18 cellular contexts compared by ENCODE assay signal in genomic region chr7:47604496-47604890, GRCh38. TPM values are rescaled to one million over a fixed set of nuclear protein-coding genes. Genes with fewer than 3 reads are reported as not detected.
DNase-seq lines count a peak whose midpoint lies in the region; ATAC-seq and TF ChIP-seq lines count a peak whose summit lies in the region.
"Had no signal": no experiment of that assay in that cellular context is flagged by ENCODE, and none has a peak within 500 bp of the region (broad histone marks: within the 10 kb centered on the region; RNA-seq: fewer than 3 reads in every experiment).

No MANE protein-coding gene starts in this region.

- H3K36me3 ChIP-seq in ascending aorta (no peaks in the 10 kb centered on the region), sigmoid colon (no peaks in the 10 kb centered on the region)
- no peaks in the 10 kb centered on the region for H3K36me3 ChIP-seq in CD8-positive, alpha-beta memory T cell (ENCODE audit: insufficient read depth, low read length)
- H3K36me3 ChIP-seq: ovary, tibial nerve had no signal

- POLR2A ChIA-PET in AG04450 (lab: Yijun Ruan, JAX), result interaction anchor here (1.0 kb wide), 1 partner anchor 159 kb away, joined by 3 read pairs; no protein-coding TSS in a partner anchor
- POLR2A ChIA-PET in CD8-positive, alpha-beta memory T cell (lab: Charles Lee), result no interaction called here

- H3K27ac Mint-ChIP-seq in CD8-positive, alpha-beta memory T cell, result peak overlapping the region in 1 of 8 donors; percentile 38
- H3K27ac Mint-ChIP-seq: activated CD4-positive, alpha-beta T cell treated with anti-CD3 and anti-CD28 coated beads, Interleukin-2, amount 10 ng/mL, durations not matched to agents 24 days and 14 days; activated T-cell treated with anti-CD3 and anti-CD28 coated beads, Interleukin-2, amount 50 U/mL, for 24 hours had no signal

- intact Hi-C loops in ascending aorta (cut with DNase I), result loop anchor here (5.0 kb wide), 2 partner anchors 33 to 88 kb away; no protein-coding TSS in a partner anchor
- intact Hi-C loops in sigmoid colon (cut with DNase I), result no loop called here

- WGBS in sigmoid colon, 2 donors, result 72 to 78% methylated on average over 3 of the region's 3 CpGs

- no peak for TF ChIP-seq EP300 in sigmoid colon (IDR thresholded peaks at IDR 0.05)

- CTCF ChIA-PET in AG04450 (lab: Charles Lee), result interaction anchor here (0.8 kb wide), 1 partner anchor 192 kb away, joined by 5 read pairs; no protein-coding TSS in a partner anchor
- CTCF ChIA-PET in CD8-positive, alpha-beta memory T cell (lab: Charles Lee), result no interaction called here

- TF ChIP-seq CTCF in AG04450 (IDR thresholded peaks at IDR 0.05; ENCODE audit: low read depth, low read length) (no peak), ascending aorta (IDR thresholded peaks at IDR 0.05) (no peak), sigmoid colon (IDR thresholded peaks at IDR 0.05) (no peak)

- H3K27me3 Mint-ChIP-seq in CD8-positive, alpha-beta memory T cell, result peaks cover 0 to 2% of the 10 kb centered on the region in 2 donors
- H3K27me3 Mint-ChIP-seq: activated CD4-positive, alpha-beta T cell treated with anti-CD3 and anti-CD28 coated beads, Interleukin-2, amount 10 ng/mL, durations not matched to agents 24 days and 14 days had no signal

- H3K4me3 Mint-ChIP-seq in CD8-positive, alpha-beta memory T cell, result no peak overlapping the region
- H3K4me3 Mint-ChIP-seq: activated CD4-positive, alpha-beta T cell treated with anti-CD3 and anti-CD28 coated beads, Interleukin-2, amount 10 ng/mL, durations not matched to agents 24 days and 14 days; activated T-cell treated with anti-CD3 and anti-CD28 coated beads, Interleukin-2, amount 50 U/mL, for 24 hours had no signal

- no peak for ATAC-seq in HG02870 (IDR thresholded peaks at IDR 0.05; ENCODE audit: unreplicated experiment)

- peaks cover 0 to 7% (median 6%) of the 10 kb centered on the region in 5 donors for H3K9me3 Mint-ChIP-seq in CD8-positive, alpha-beta memory T cell

- TF ChIP-seq POLR2A in sigmoid colon (IDR thresholded peaks at IDR 0.05), result no peak

- no peaks in the 10 kb centered on the region for H3K36me3 Mint-ChIP-seq in CD8-positive, alpha-beta memory T cell

- H3K4me1 Mint-ChIP-seq in CD8-positive, alpha-beta memory T cell, result no peaks in the 10 kb centered on the region
- H3K4me1 Mint-ChIP-seq: activated CD4-positive, alpha-beta T cell treated with anti-CD3 and anti-CD28 coated beads, Interleukin-2, amount 10 ng/mL, durations not matched to agents 24 days and 14 days had no signal

- H3K4me3 ChIP-seq in AG04450 (ENCODE audit: low read depth, low read length) (no peak overlapping the region), ascending aorta (no peak overlapping the region), sigmoid colon (no peak overlapping the region)
- no peak overlapping the region for H3K4me3 ChIP-seq in CD8-positive, alpha-beta memory T cell (ENCODE audit: low read length)
- H3K4me3 ChIP-seq: ovary, tibial nerve had no signal

- no peaks in the 10 kb centered on the region for H3K27me3 ChIP-seq in AG04450 (ENCODE audit: control insufficient read depth, insufficient read depth, low read length)
- no peaks in the 10 kb centered on the region for H3K27me3 ChIP-seq in ascending aorta
- H3K27me3 ChIP-seq in layer of hippocampus (ENCODE audit: control insufficient read depth, insufficient read depth, low read length), result no peaks in the 10 kb centered on the region
- H3K27me3 ChIP-seq in sigmoid colon, result no peaks in the 10 kb centered on the region
- no peaks in the 10 kb centered on the region for H3K27me3 ChIP-seq in CD8-positive, alpha-beta memory T cell (ENCODE audit: insufficient read depth, low read length, poor library complexity, severe bottlenecking)
- H3K27me3 ChIP-seq: ovary, tibial nerve had no signal

- H3K4me1 ChIP-seq in ascending aorta, result peaks cover 12 to 41% of the 10 kb centered on the region in 2 donors
- peaks cover 0 to 62% (median 42%) of the 10 kb centered on the region in 4 donors for H3K4me1 ChIP-seq in sigmoid colon
- H3K4me1 ChIP-seq in CD8-positive, alpha-beta memory T cell (ENCODE audit: insufficient read depth, low read length), result no peaks in the 10 kb centered on the region

- H3K27ac ChIP-seq in AG04450 (ENCODE audit: low read depth, low read length), result peak overlapping the region; percentile 82
- H3K27ac ChIP-seq in ascending aorta, result peak overlapping the region; percentile 52
- peak overlapping the region; percentile 32 for H3K27ac ChIP-seq in layer of hippocampus (ENCODE audit: low read depth, low read length)
- H3K27ac ChIP-seq in sigmoid colon, result peak overlapping the region; percentile 25 to 63 (median 56)
- H3K27ac ChIP-seq in CD8-positive, alpha-beta memory T cell (ENCODE audit: low read depth, low read length), result no peak overlapping the region
- H3K27ac ChIP-seq: ovary had no signal

- DNase-seq in AG04450 (ENCODE audit: low read depth, low spot score), result no peak
- DNase-seq in ascending aorta (ENCODE audit: low spot score in 2 of 2), result no peak
- DNase-seq in sigmoid colon, result no peak
- DNase-seq in anterior cingulate cortex (lab: John Stamatoyannopoulos, UW), result no peak
- no peak for DNase-seq in OCI-M2 (lab: John Stamatoyannopoulos, UW; ENCODE audit: unreplicated experiment)
- DNase-seq in CD8-positive, alpha-beta memory T cell, result no peak
- DNase-seq: activated CD4-positive, alpha-beta T cell treated with anti-CD3 and anti-CD28 coated beads, Interleukin-2, amount 10 ng/mL, durations not matched to agents 24 days and 14 days; activated T-cell treated with anti-CD3 and anti-CD28 coated beads, Interleukin-2, amount 50 U/mL, for 24 hours; cortex of kidney; GF-D8; NCI-H2029; NCI-H526; SHP77; T1000 had no signal

- H3K9me3 ChIP-seq in AG04450 (ENCODE audit: control insufficient read depth, insufficient read depth, low read length) (0 out of 2 replicates have a peak, but pooled peaks cover 6% of the 10 kb centered on the region), ascending aorta (no peaks in the 10 kb centered on the region), sigmoid colon (no peaks in the 10 kb centered on the region)
- no peaks in the 10 kb centered on the region for H3K9me3 ChIP-seq in CD8-positive, alpha-beta memory T cell (ENCODE audit: low read length)
- H3K9me3 ChIP-seq: ovary, tibial nerve had no signal

RNA-seq across cellular contexts. Expression of gene TNS3, which starts 22.6 kb away (rescaled TPM):
- polyA plus RNA-seq in AG04450 (2011; rRNA removed) (121 and 131 TPM in 2 replicates), sigmoid colon (10 to 100 TPM; 17.4 to 29.6 (median 28.8) TPM)
- 326 and 376 TPM in 2 replicates for polyA minus RNA-seq in AG04450 (2011; rRNA and poly(A)+ RNA removed)
- total RNA-seq in ascending aorta (89.8 TPM), sigmoid colon (10 to 100 TPM; 17.8 to 43.8 (median 28.2) TPM)
- total RNA-seq in CD8-positive, alpha-beta memory T cell, result 1 to 10 TPM; 1.4 to 1.5 TPM
- polyA plus RNA-seq in CD8-positive, alpha-beta memory T cell, result not detected

Comparison
In these comparisons a context has a peak if more than half of its experiments do, and no peak if none do; other contexts are left out.
1. RNA of gene TNS3, which starts 22.6 kb away (total RNA-seq): 89.8 TPM in ascending aorta (single experiment) and 17.8 to 43.8 TPM in sigmoid colon; 1.4 to 1.5 TPM in CD8-positive, alpha-beta memory T cell; every median in the first group is over 4 times any median in the second.